Comparison of ENCODE assay signal across 8 cellular contexts in genomic region chr1:243850368-243851128, GRCh38. TPM values are rescaled to one million over a fixed set of nuclear protein-coding genes. Genes with fewer than 3 reads are reported as not detected.
A peak's percentile ranks its signal among the peaks of the same experiment; 100 is the strongest.
DNase-seq lines count a peak whose midpoint lies in the region; ATAC-seq and TF ChIP-seq lines count a peak whose summit lies in the region.

No MANE protein-coding gene starts in this region.

- H2AFZ ChIP-seq in IMR-90 (replicated peaks; ENCODE audit: low read length, poor library complexity) (peak overlapping the region; percentile 93), neuronal stem cell (ENCODE audit: low read length) (peak overlapping the region; percentile 90)

- no peaks in the 10 kb centered on the region for H3K9me1 ChIP-seq in IMR-90 (ENCODE audit: insufficient read depth, low read length)

- H3K9ac ChIP-seq in IMR-90 (ENCODE audit: low read depth, low read length) (peak overlapping the region; percentile 76), neuronal stem cell (ENCODE audit: low read depth, low read length, poor library complexity) (peak overlapping the region; percentile 84)

- H3K9me3 ChIP-seq in IMR-90 (ENCODE audit: control insufficient read depth, insufficient read depth, low read length) = no peaks in the 10 kb centered on the region
- peaks cover 0 to 9% of the 10 kb centered on the region in 2 donors for H3K9me3 ChIP-seq in neuronal stem cell (replicated peaks in 1 of 2; ENCODE audit: control insufficient read depth in 2 of 2, insufficient read depth in 1 of 2, low read depth in 1 of 2, low read length in 2 of 2)

- POLR2A ChIA-PET in IMR-90 (lab: Charles Lee; ENCODE audit: unreplicated experiment) = interaction anchor here (0.6 kb wide), 2 partner anchors 248 to 274 kb away, joined by 4 to 13 read pairs; no protein-coding TSS in a partner anchor

- H2AK9ac ChIP-seq in IMR-90 (replicated peaks; ENCODE audit: low read depth, low read length, poor library complexity) = peak overlapping the region; percentile 89

- peak overlapping the region; percentile 54 for H3K56ac ChIP-seq in IMR-90 (ENCODE audit: extremely low read depth, insufficient read depth, low read length)

- BruUV-seq in IMR-90 (replicated peaks; lab: Mats Ljungman, UMichigan) = no TSS peak

- H3K27me3 ChIP-seq in IMR-90 (ENCODE audit: control insufficient read depth, insufficient read depth, low read length) (no peaks in the 10 kb centered on the region), neuronal stem cell (ENCODE audit: control insufficient read depth in 3 of 3, insufficient read depth in 3 of 3, low read depth in 1 of 3, low read length in 3 of 3) (no peaks in the 10 kb centered on the region)

- peaks cover 14% of the 10 kb centered on the region; the same call in 1 of the 2 replicates for H4K20me1 ChIP-seq in IMR-90 (ENCODE audit: insufficient read depth, low read length)

- no peak overlapping the region; the same call in 1 of the 2 replicates for H3K18ac ChIP-seq in IMR-90 (ENCODE audit: low read depth, low read length)
- peak overlapping the region; percentile 97 for H3K18ac ChIP-seq in neuronal stem cell (ENCODE audit: low read length)

- H3K79me1 ChIP-seq in IMR-90 (ENCODE audit: low read depth in 1 of 2, low read length in 2 of 2) (peaks cover 5 to 19% of the 10 kb centered on the region in 2 experiments; a peak in 3 of 4 replicates), neuronal stem cell (ENCODE audit: low read depth, low read length) (no peaks in the 10 kb centered on the region)

- H3K23ac ChIP-seq in IMR-90 (ENCODE audit: low read depth, low read length) (peak overlapping the region; percentile 74), neuronal stem cell (ENCODE audit: low read depth, low read length, poor library complexity) (peak overlapping the region; percentile 80)

- H2BK5ac ChIP-seq in IMR-90 (ENCODE audit: low read depth, low read length, poor library complexity, severe bottlenecking) (peak overlapping the region; percentile 73), neuronal stem cell (ENCODE audit: low read length) (peak overlapping the region; percentile 99)

- no peak overlapping the region for H2AK5ac ChIP-seq in IMR-90 (ENCODE audit: low read depth, low read length)
- H2AK5ac ChIP-seq in neuronal stem cell (ENCODE audit: low read depth, low read length) = peak overlapping the region; percentile 84

- H3K27ac ChIP-seq in IMR-90 (ENCODE audit: insufficient read depth, low read length) (peak overlapping the region; percentile 78), neuronal stem cell (replicated peaks; ENCODE audit: low read length) (peak overlapping the region; percentile 94)

- H3K4ac ChIP-seq in IMR-90 (ENCODE audit: low read depth, low read length) (peak overlapping the region; percentile 48), neuronal stem cell (ENCODE audit: low read length) (no peak overlapping the region)

- H2BK12ac ChIP-seq in neuronal stem cell (ENCODE audit: low read length) = no peak overlapping the region

- CTCF ChIA-PET in IMR-90 (lab: Yijun Ruan, JAX) = no interaction called here

- H3K36me3 ChIP-seq in IMR-90 (ENCODE audit: control insufficient read depth, insufficient read depth, low read length) (no peaks in the 10 kb centered on the region), neuronal stem cell (replicated peaks in 1 of 2; ENCODE audit: control insufficient read depth in 2 of 2, insufficient read depth in 2 of 2, low read length in 2 of 2) (no peaks in the 10 kb centered on the region)

- TF ChIP-seq RAD21 in IMR-90 (IDR thresholded peaks at IDR 0.05; ENCODE audit: low read length) = no peak

- H2BK15ac ChIP-seq in IMR-90 (ENCODE audit: low read depth, low read length) (no peak overlapping the region), neuronal stem cell (ENCODE audit: low read length) (peak overlapping the region; percentile 85)

- peak overlapping the region; percentile 38; the same call in 1 of the 2 replicates for H4K5ac ChIP-seq in IMR-90 (ENCODE audit: low read depth, low read length)

- H3K14ac ChIP-seq in IMR-90 (replicated peaks; ENCODE audit: low read depth, low read length) = peak overlapping the region; percentile 23
- no peak overlapping the region for H3K14ac ChIP-seq in neuronal stem cell (ENCODE audit: low read length)

- H4K8ac ChIP-seq in IMR-90 (ENCODE audit: low read depth in 2 of 2, low read length in 2 of 2) (peak overlapping the region; percentile 63 to 68), neuronal stem cell (ENCODE audit: low read depth, low read length) (peak overlapping the region; percentile 3)

- intact Hi-C loops in IMR-90 (cut with micrococcal nuclease) = loop anchor here (1.0 to 2.0 kb wide), 4 partner anchors 66 to 506 kb away; no protein-coding TSS in a partner anchor

- H2BK20ac ChIP-seq in IMR-90 (ENCODE audit: low read depth, low read length) = no peak overlapping the region

- H2BK120ac ChIP-seq in IMR-90 (ENCODE audit: low read depth, low read length) (peak overlapping the region; percentile 27; the same call in 1 of the 2 replicates), neuronal stem cell (ENCODE audit: low read depth, low read length) (no peak overlapping the region)

- H3K4me2 ChIP-seq in IMR-90 (ENCODE audit: low read depth, low read length) (peak overlapping the region; percentile 97), neuronal stem cell (ENCODE audit: insufficient read depth, low read length, poor library complexity, severe bottlenecking) (peak overlapping the region; percentile 81)

- H3K4me3 ChIP-seq in IMR-90 (ENCODE audit: insufficient read depth, low read depth, low read length) = peak overlapping the region; percentile 86
- H3K4me3 ChIP-seq in neuronal stem cell (ENCODE audit: low read length in 2 of 2) = peak overlapping the region; percentile 64 to 84

- WGBS in IMR-90 (ENCODE audit: extremely low coverage in 2 of 2, insufficient read length in 1 of 2), 2 experiments = 0% methylated on average over 36 of the region's 94 CpGs; no CpG with 5 or more reads in 1 of the 2 experiments
- no CpG with 5 or more reads among the region's 94 CpGs for WGBS in neuronal stem cell (ENCODE audit: extremely low coverage in 2 of 2, insufficient read length in 2 of 2, insufficient replicate concordance in 1 of 2), 2 donors

- H4K91ac ChIP-seq in IMR-90 (ENCODE audit: insufficient read depth, low read depth, low read length) (peak overlapping the region; percentile 54; the same call in 1 of the 2 replicates), neuronal stem cell (ENCODE audit: low read depth, low read length, poor library complexity) (no peak overlapping the region)

- H3K4me1 ChIP-seq in IMR-90 (ENCODE audit: control insufficient read depth, insufficient read depth, low read length) (no peaks in the 10 kb centered on the region; the same call in 1 of the 2 replicates), neuronal stem cell (ENCODE audit: control insufficient read depth in 2 of 2, insufficient read depth in 1 of 2, low read depth in 1 of 2, low read length in 2 of 2) (peaks cover 0 to 16% of the 10 kb centered on the region in 2 donors)

- peak; percentile 94 for DNase-seq in DMS53 (lab: John Stamatoyannopoulos, UW)
- peak; percentile 80 for DNase-seq in IMR-90
- DNase-seq in RPMI8226 = peak; percentile 64
- peak; percentile 67 to 80 (median 72) for DNase-seq in activated naive CD4-positive, alpha-beta T cell (lab: John Stamatoyannopoulos, UW)
- DNase-seq in foreskin melanocyte = peak; percentile 56
- DNase-seq in neuronal stem cell (ENCODE audit: low spot score) = peak; percentile 73
- DNase-seq in stromal cell of bone marrow (ENCODE audit: low read depth) = peak; percentile 76

- TF ChIP-seq POLR2A in IMR-90 (IDR thresholded peaks at IDR 0.05; ENCODE audit: low read depth, low read length) = peak; percentile 66; the same call in 1 of the 2 replicates

- dilution Hi-C loops in IMR-90 (cut with HindIII; ENCODE audit: low sequenced_read_pairs, unreplicated experiment) = no loop called here

- TF ChIP-seq CTCF in IMR-90 (conservative IDR thresholded peaks at IDR 0.05; ENCODE audit: low read depth, low read length) = no peak

- ATAC-seq in GM21528 (IDR thresholded peaks at IDR 0.05; ENCODE audit: low FRiP score, unreplicated experiment) (peak; percentile 60), IMR-90 (ENCODE audit: low read depth) (peak; percentile 73)

- in situ Hi-C loops in IMR-90 (cut with MboI; ENCODE audit: low sequenced_read_pairs) = no loop called here

TF ChIP-seq in IMR-90, 13 proteins besides CTCF, POLR2A, EP300 and RAD21:
- TF ChIP-seq MXI1 (IDR thresholded peaks at IDR 0.05; ENCODE audit: borderline replicate concordance, low read depth, low read length) (peak; percentile 50; the same call in 1 of the 2 replicates), RFX5 (IDR thresholded peaks at IDR 0.05; ENCODE audit: low read depth, low read length) (no peak), MAZ (IDR thresholded peaks at IDR 0.05; ENCODE audit: borderline replicate concordance, low read depth, low read length) (peak; percentile 66)

RNA-seq across cellular contexts. Expression of gene AKT3, which starts 0.5 kb away (rescaled TPM):
- 19.4 and 30.0 TPM in 2 replicates for total RNA-seq in IMR-90 (2012; rRNA removed)
- 13.6 and 15.2 TPM in 2 replicates for polyA plus RNA-seq in IMR-90 (2012; rRNA removed)
- 5.0 and 7.1 TPM in 2 replicates for polyA plus RNA-seq in IMR-90 (2012; cell fraction: cytosol; rRNA removed)
- polyA plus RNA-seq in IMR-90 (2012; cell fraction: nucleus; rRNA removed; ENCODE audit: low replicate concordance) = 2.6 and 20.5 TPM in 2 replicates
- polyA plus RNA-seq in neuronal stem cell (2013, experiment 1 of 2) = 33.9 TPM
- polyA plus RNA-seq in neuronal stem cell (2013, experiment 2 of 2) = 33.7 TPM

Comparison
In these comparisons a context has a peak if more than half of its experiments do, and no peak if none do; other contexts are left out.
1. Peak in every context shown above with its lines: DNase-seq, ATAC-seq, H3K4me3 ChIP-seq and H3K27ac ChIP-seq.